Comparison of ENCODE assay signal across 11 cellular contexts in the genomic region with DNA sequence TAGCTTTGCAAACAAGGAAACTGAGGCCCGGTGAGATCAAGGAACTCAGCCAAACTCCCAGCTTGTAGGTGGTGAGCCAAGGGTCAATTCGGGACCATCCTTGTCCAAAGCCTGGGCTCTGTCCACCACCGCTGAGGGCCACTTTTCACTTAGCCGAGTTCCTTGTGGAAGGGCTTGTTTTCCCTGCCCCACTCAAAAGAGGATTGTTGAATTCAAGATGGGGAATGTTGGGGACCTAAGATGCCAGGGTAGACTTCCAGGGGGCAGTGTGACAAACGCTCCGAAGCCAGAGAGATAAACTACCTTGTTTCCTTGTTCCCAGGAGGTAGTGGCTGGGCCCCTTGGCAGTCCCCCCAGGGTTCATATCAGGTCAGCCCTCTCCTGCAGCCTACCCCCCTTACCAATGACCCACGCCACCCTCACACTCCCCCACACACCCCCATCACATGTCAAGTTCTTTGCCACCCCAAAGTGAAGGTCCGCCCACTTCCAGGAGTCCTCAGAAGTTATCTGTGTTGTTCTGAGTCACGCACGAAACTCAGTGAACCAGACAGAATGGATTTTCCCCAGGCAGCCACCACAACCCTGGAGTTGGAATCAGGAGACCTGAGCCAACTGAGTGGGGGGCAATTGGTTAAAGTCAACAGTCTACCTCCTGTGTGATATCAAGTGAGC. TPM values are rescaled to one million over a fixed set of nuclear protein-coding genes. Genes with fewer than 3 reads are reported as not detected.
DNase-seq lines count a peak whose midpoint lies in the region; ATAC-seq and TF ChIP-seq lines count a peak whose summit lies in the region.
"Had no signal": no experiment of that assay in that cellular context is flagged by ENCODE, and none has a peak within 500 bp of the region (broad histone marks: within the 10 kb centered on the region; RNA-seq: fewer than 3 reads in every experiment).

No MANE protein-coding gene starts in this region.

- no peaks in the 10 kb centered on the region for H3K27me3 ChIP-seq in heart right ventricle

- H3K4me3 ChIP-seq in heart right ventricle (peak overlapping the region in 1 of 10 donors; percentile 27), epithelial cell of esophagus (ENCODE audit: low read length) (no peak overlapping the region)

- H3K27ac Mint-ChIP-seq in neural crest cell (ENCODE audit: unreplicated experiment), result no peak overlapping the region
- no peak overlapping the region for H3K27ac Mint-ChIP-seq in activated CD4-positive, alpha-beta memory T cell treated with anti-CD3 and anti-CD28 coated beads, Interleukin-2, amount 10 ng/mL, durations not matched to agents 7 days and 5 days
- H3K27ac Mint-ChIP-seq: activated T-cell treated with anti-CD3 and anti-CD28 coated beads, Interleukin-2, amount 50 U/mL, for 72 hours had no signal

- CTCF ChIA-PET in activated CD4-positive, alpha-beta memory T cell treated with anti-CD3 and anti-CD28 coated beads, Interleukin-2, amount 10 ng/mL, durations not matched to agents 7 days and 5 days (lab: Charles Lee), result interaction anchor here (0.6 to 2.3 kb wide), 3 partner anchors 71 to 301 kb away, joined by 3 to 7 read pairs (median 3); a partner anchor contains a TSS

- no peaks in the 10 kb centered on the region for H3K36me3 ChIP-seq in heart right ventricle

- H3K4me3 Mint-ChIP-seq in neural crest cell, result peak overlapping the region; percentile 7
- H3K4me3 Mint-ChIP-seq in activated CD4-positive, alpha-beta memory T cell treated with anti-CD3 and anti-CD28 coated beads, Interleukin-2, amount 10 ng/mL, durations not matched to agents 7 days and 5 days, result no peak overlapping the region
- H3K4me3 Mint-ChIP-seq: activated T-cell treated with anti-CD3 and anti-CD28 coated beads, Interleukin-2, amount 50 U/mL, for 72 hours had no signal

- peaks cover 0 to 5% (median 0%) of the 10 kb centered on the region in 11 donors for H3K9me3 ChIP-seq in heart right ventricle

- no peak for TF ChIP-seq CTCF in heart right ventricle (IDR thresholded peaks at IDR 0.05)
- no peak for TF ChIP-seq CTCF in epithelial cell of esophagus (IDR thresholded peaks at IDR 0.05; ENCODE audit: insufficient read depth, low read depth, low read length, missing control alignments)
- TF ChIP-seq CTCF in neural crest cell (conservative IDR thresholded peaks at IDR 0.05), result no peak

- peaks cover 60% of the 10 kb centered on the region for H3K4me1 Mint-ChIP-seq in neural crest cell
- no peaks in the 10 kb centered on the region for H3K4me1 Mint-ChIP-seq in activated CD4-positive, alpha-beta memory T cell treated with anti-CD3 and anti-CD28 coated beads, Interleukin-2, amount 10 ng/mL, durations not matched to agents 7 days and 5 days

- H3K36me3 Mint-ChIP-seq in neural crest cell (ENCODE audit: low read depth), result no peaks in the 10 kb centered on the region
- no peaks in the 10 kb centered on the region for H3K36me3 Mint-ChIP-seq in activated CD4-positive, alpha-beta memory T cell treated with anti-CD3 and anti-CD28 coated beads, Interleukin-2, amount 10 ng/mL, durations not matched to agents 7 days and 5 days (ENCODE audit: low read depth)

- peak in 3 of 8 donors; percentile 8 to 41 (median 16) for ATAC-seq in heart right ventricle
- ATAC-seq in Right ventricle myocardium inferior, result no peak
- ATAC-seq in HG03469 (IDR thresholded peaks at IDR 0.05; ENCODE audit: unreplicated experiment), result no peak
- ATAC-seq: activated T-cell treated with anti-CD3 and anti-CD28 coated beads, Interleukin-2, amount 50 U/mL, for 72 hours had no signal

- intact Hi-C loops in heart right ventricle (cut with DNase I) (loop anchor here in 1 of 10 donors (10.0 kb wide), 1 partner anchor 331 kb away; no protein-coding TSS in a partner anchor), Right ventricle myocardium inferior (cut with DNase I) (no loop called here)

- H3K4me1 ChIP-seq in heart right ventricle, result peaks cover 41 to 85% (median 62%) of the 10 kb centered on the region in 9 donors

- no peaks in the 10 kb centered on the region for H3K9me3 Mint-ChIP-seq in neural crest cell
- no peaks in the 10 kb centered on the region for H3K9me3 Mint-ChIP-seq in activated CD4-positive, alpha-beta memory T cell treated with anti-CD3 and anti-CD28 coated beads, Interleukin-2, amount 10 ng/mL, durations not matched to agents 7 days and 5 days
- H3K9me3 Mint-ChIP-seq: activated T-cell treated with anti-CD3 and anti-CD28 coated beads, Interleukin-2, amount 50 U/mL, for 72 hours had no signal

- peaks cover 10% of the 10 kb centered on the region for H3K27me3 Mint-ChIP-seq in neural crest cell (ENCODE audit: low read depth)
- peaks cover 92% of the 10 kb centered on the region for H3K27me3 Mint-ChIP-seq in activated CD4-positive, alpha-beta memory T cell treated with anti-CD3 and anti-CD28 coated beads, Interleukin-2, amount 10 ng/mL, durations not matched to agents 7 days and 5 days

- peak overlapping the region; percentile 44 to 98 (median 81) for H3K27ac ChIP-seq in heart right ventricle

- POLR2A ChIA-PET in activated CD4-positive, alpha-beta memory T cell treated with anti-CD3 and anti-CD28 coated beads, Interleukin-2, amount 10 ng/mL, durations not matched to agents 7 days and 5 days (lab: Charles Lee), result no interaction called here

- WGBS in heart right ventricle, 2 donors, result 36 to 42% methylated on average over 10 of the region's 10 CpGs

- DNase-seq in heart right ventricle (no peak), Right ventricle myocardium inferior (ENCODE audit: missing footprints) (no peak), epithelial cell of esophagus (ENCODE audit: low read depth) (peak; percentile 47), neural crest cell (ENCODE audit: low read depth, low spot score) (no peak), DMS53 treated with DMSO at 0.1 percent for 48 hours (lab: John Stamatoyannopoulos, UW; ENCODE audit: unreplicated experiment) (no peak), NCI-H446 treated with DMSO at 0.1 percent for 48 hours (lab: John Stamatoyannopoulos, UW) (no peak)
- no peak for DNase-seq in activated CD4-positive, alpha-beta memory T cell treated with anti-CD3 and anti-CD28 coated beads, Interleukin-2, amount 10 ng/mL, durations not matched to agents 7 days and 5 days
- DNase-seq: activated T-cell treated with anti-CD3 and anti-CD28 coated beads, Interleukin-2, amount 50 U/mL, for 72 hours; T-helper 1 cell had no signal

RNA-seq across cellular contexts. Expression of a gene that starts 10.3 kb away (rescaled TPM):
- total RNA-seq in heart right ventricle, result 10 to 100 TPM in 9 of 10 donors, 1 to 10 TPM in 1; 8.7 to 33.4 (median 15.2) TPM
- polyA plus RNA-seq in heart right ventricle, result 10 to 100 TPM; 35.2 to 45.9 TPM
- 29.1 TPM for total RNA-seq in Right ventricle myocardium inferior
- 6.9 and 7.7 TPM in 2 replicates for total RNA-seq in neural crest cell
- total RNA-seq in activated CD4-positive, alpha-beta memory T cell treated with anti-CD3 and anti-CD28 coated beads, Interleukin-2, amount 10 ng/mL, durations not matched to agents 7 days and 5 days, result under 1 TPM; 0.55 to 0.78 TPM
- total RNA-seq: activated T-cell treated with anti-CD3 and anti-CD28 coated beads, Interleukin-2, amount 50 U/mL, for 72 hours had no signal

RNA-seq across cellular contexts. Expression of a gene that starts 49.3 kb away (rescaled TPM):
- total RNA-seq in heart right ventricle (10 to 100 TPM in 1 of 10 donors, 1 to 10 TPM in 5, under 1 TPM in 4; 0.17 to 43.2 (median 1.2) TPM), Right ventricle myocardium inferior (3.4 TPM), neural crest cell (not detected in 2 replicates)
- polyA plus RNA-seq in heart right ventricle, result 1 to 10 TPM; 1.2 to 3.1 TPM
- total RNA-seq in activated CD4-positive, alpha-beta memory T cell treated with anti-CD3 and anti-CD28 coated beads, Interleukin-2, amount 10 ng/mL, durations not matched to agents 7 days and 5 days, result 100 to 1,000 TPM; 569 to 599 TPM
- total RNA-seq: H1 had no signal

Comparison
In these comparisons a context has a peak if more than half of its experiments do, and no peak if none do; other contexts are left out.
1. RNA of a gene that starts 49.3 kb away (total RNA-seq): 569 to 599 TPM in activated CD4-positive, alpha-beta memory T cell treated with anti-CD3 and anti-CD28 coated beads, Interleukin-2, amount 10 ng/mL, durations not matched to agents 7 days and 5 days; 3.4 TPM in Right ventricle myocardium inferior (single experiment), 0.17 to 43.2 TPM in heart right ventricle and not detected in neural crest cell; every median in the first group is over 10 times any median in the second.